Comparison of ENCODE assay signal across 9 cellular contexts in genomic region chr9:18473551-18474279, GRCh38. TPM values are rescaled to one million over a fixed set of nuclear protein-coding genes. Genes with fewer than 3 reads are reported as not detected.
DNase-seq lines count a peak whose midpoint lies in the region; ATAC-seq and TF ChIP-seq lines count a peak whose summit lies in the region.
"Had no signal": no experiment of that assay in that cellular context is flagged by ENCODE, and none has a peak within 500 bp of the region (broad histone marks: within the 10 kb centered on the region; RNA-seq: fewer than 3 reads in every experiment).

Gene ADAMTSL1, plus strand, starts transcription at chr9:18474153. Its CDS starts 80 bp downstream, at chr9:18474233.

- H3K27ac ChIP-seq in GM23248 = peak within 1 kb of the TSS; percentile 96
- H3K27ac ChIP-seq in SK-N-SH (ENCODE audit: low read depth in 2 of 2, low read length in 1 of 2) = peak within 1 kb of the TSS; percentile 82 to 91

- peaks cover 0 to 2% of the 10 kb centered on the region in 2 donors for H3K9me3 Mint-ChIP-seq in natural killer cell
- H3K9me3 Mint-ChIP-seq: activated naive CD8-positive, alpha-beta T cell treated with anti-CD3 and anti-CD28 coated beads, Interleukin-2, amount 10 ng/mL, durations not matched to agents 7 days and 5 days had no signal

- DNase-seq in GM23248 (peak; percentile 79), SK-N-SH (peak; percentile 61), left cardiac atrium (peak; percentile 62), pulmonary artery endothelial cell (ENCODE audit: low read depth, low spot score) (peak; percentile 80), RPMI8226 (no peak), natural killer cell (no peak)
- DNase-seq: activated naive CD8-positive, alpha-beta T cell treated with anti-CD3 and anti-CD28 coated beads, Interleukin-2, amount 10 ng/mL, durations not matched to agents 7 days and 5 days had no signal

- intact Hi-C loops in left cardiac atrium (cut with DNase I) = no loop called here
- intact Hi-C loops in natural killer cell (cut with micrococcal nuclease) = no loop called here

- TF ChIP-seq CTCF in SK-N-SH (IDR thresholded peaks at IDR 0.05) = no peak
- TF ChIP-seq CTCF in natural killer cell (IDR thresholded peaks at IDR 0.05) = no peak

- H3K9ac ChIP-seq in GM23248 = peak within 1 kb of the TSS; percentile 89
- H3K9ac ChIP-seq in SK-N-SH = peak within 1 kb of the TSS; percentile 82

- peaks cover 0 to 25% of the 10 kb centered on the region in 2 donors for H3K27me3 Mint-ChIP-seq in natural killer cell (ENCODE audit: low read depth in 2 of 2)

- TF ChIP-seq EP300 in SK-N-SH (IDR thresholded peaks at IDR 0.05; ENCODE audit: borderline replicate concordance in 1 of 2, low read depth in 1 of 2, low read length in 1 of 2) = peak; percentile 47 to 62; a peak in 3 of 4 replicates

- H3K4me1 ChIP-seq in GM23248 (ENCODE audit: insufficient read depth) (peaks cover 35% of the 10 kb centered on the region), SK-N-SH (ENCODE audit: control insufficient read depth in 1 of 2, insufficient read depth in 2 of 2, low read depth in 1 of 2, low read length in 1 of 2) (peaks cover 0 to under 1% of the 10 kb centered on the region in 2 experiments; a peak in 3 of 4 replicates)

- POLR2A ChIA-PET in SK-N-SH (lab: Yijun Ruan, JAX) = no interaction called here

- H4K20me1 ChIP-seq in GM23248 (ENCODE audit: insufficient read depth) (no peaks in the 10 kb centered on the region), SK-N-SH (ENCODE audit: insufficient read depth) (no peaks in the 10 kb centered on the region)

- H3K4me2 ChIP-seq in GM23248 (ENCODE audit: unreplicated experiment) (peak within 1 kb of the TSS; percentile 100), SK-N-SH (peak within 1 kb of the TSS; percentile 84)

- no peaks in the 10 kb centered on the region for H3K9me3 ChIP-seq in GM23248 (ENCODE audit: low read depth)
- no peaks in the 10 kb centered on the region for H3K9me3 ChIP-seq in SK-N-SH

- H3K27ac Mint-ChIP-seq in natural killer cell = no peak within 1 kb of the TSS
- H3K27ac Mint-ChIP-seq: activated naive CD8-positive, alpha-beta T cell treated with anti-CD3 and anti-CD28 coated beads, Interleukin-2, amount 10 ng/mL, durations not matched to agents 7 days and 5 days had no signal

- H2AFZ ChIP-seq in GM23248 (peak within 1 kb of the TSS; percentile 52), SK-N-SH (ENCODE audit: low read depth) (peak within 1 kb of the TSS; percentile 50)

- H3K27me3 ChIP-seq in GM23248 (replicated peaks; ENCODE audit: insufficient read depth) (no peaks in the 10 kb centered on the region), SK-N-SH (ENCODE audit: insufficient read depth) (no peaks in the 10 kb centered on the region)

- H3K4me1 Mint-ChIP-seq in natural killer cell = no peaks in the 10 kb centered on the region
- H3K4me1 Mint-ChIP-seq: activated naive CD8-positive, alpha-beta T cell treated with anti-CD3 and anti-CD28 coated beads, Interleukin-2, amount 10 ng/mL, durations not matched to agents 7 days and 5 days had no signal

- H3K9me2 ChIP-seq in GM23248 (ENCODE audit: insufficient read depth) (no peaks in the 10 kb centered on the region), SK-N-SH (no peaks in the 10 kb centered on the region)

- no peaks in the 10 kb centered on the region for H3K36me3 Mint-ChIP-seq in natural killer cell
- H3K36me3 Mint-ChIP-seq: activated naive CD8-positive, alpha-beta T cell treated with anti-CD3 and anti-CD28 coated beads, Interleukin-2, amount 10 ng/mL, durations not matched to agents 7 days and 5 days had no signal

- H3K36me3 ChIP-seq in GM23248 (ENCODE audit: low read depth) (no peaks in the 10 kb centered on the region), SK-N-SH (replicated peaks in 1 of 2; ENCODE audit: control insufficient read depth in 1 of 2, insufficient read depth in 2 of 2, low read length in 1 of 2) (peaks cover 0 to 13% of the 10 kb centered on the region in 2 experiments)

- peaks cover 62% of the 10 kb centered on the region for H3F3A ChIP-seq in GM23248 (ENCODE audit: insufficient read depth)
- H3F3A ChIP-seq in SK-N-SH (replicated peaks; ENCODE audit: insufficient read depth) = peaks cover 31% of the 10 kb centered on the region

- H3K79me2 ChIP-seq in GM23248 (ENCODE audit: insufficient read depth) (peaks cover 81% of the 10 kb centered on the region), SK-N-SH (ENCODE audit: insufficient read depth) (peaks cover 65% of the 10 kb centered on the region)

- in situ Hi-C loops in GM23248 (cut with MboI) = no loop called here

- WGBS in GM23248 (ENCODE audit: low coverage in 1 of 2, low lambda C conversion rate in 2 of 2, missing lambda C conversion rate in 2 of 2), 2 experiments = 1 to 5% methylated on average over 14 of the region's 14 CpGs
- WGBS in SK-N-SH (ENCODE audit: low lambda C conversion rate) = 7% methylated on average over 14 of the region's 14 CpGs

- peak; percentile 88 for ATAC-seq in left cardiac atrium
- no peak for ATAC-seq in GM19035 (IDR thresholded peaks at IDR 0.05; ENCODE audit: unreplicated experiment)
- ATAC-seq in GM18870 (IDR thresholded peaks at IDR 0.05; ENCODE audit: unreplicated experiment) = no peak
- no peak for ATAC-seq in natural killer cell

- no peak within 1 kb of the TSS for H3K4me3 Mint-ChIP-seq in natural killer cell
- H3K4me3 Mint-ChIP-seq: activated naive CD8-positive, alpha-beta T cell treated with anti-CD3 and anti-CD28 coated beads, Interleukin-2, amount 10 ng/mL, durations not matched to agents 7 days and 5 days had no signal

- peak; percentile 13; the same call in 1 of the 2 replicates for TF ChIP-seq RAD21 in SK-N-SH (IDR thresholded peaks at IDR 0.05; ENCODE audit: low read length)

- H3K4me3 ChIP-seq in GM23248 (peak within 1 kb of the TSS; percentile 87), SK-N-SH (ENCODE audit: low read depth in 2 of 2, low read length in 1 of 2) (peak within 1 kb of the TSS; percentile 34 to 81)

- CTCF ChIA-PET in SK-N-SH (lab: Yijun Ruan, JAX) = interaction anchor here (1.1 to 4.5 kb wide), 2 partner anchors 26 to 31 kb away, joined by 3 to 25 read pairs; no protein-coding TSS in a partner anchor

TF ChIP-seq in SK-N-SH, 30 proteins besides CTCF, POLR2A, EP300 and RAD21 (continues in another document):
- no peak for TF ChIP-seq GABPA (IDR thresholded peaks at IDR 0.05; ENCODE audit: low read depth)
- peak; percentile 83; the same call in 1 of the 2 replicates for TF ChIP-seq TAF1 (IDR thresholded peaks at IDR 0.05; ENCODE audit: borderline replicate concordance, low read depth, low read length)
- TF ChIP-seq IRF3 (IDR thresholded peaks at IDR 0.05; ENCODE audit: low read depth, low read length) = no peak
- no peak for TF ChIP-seq FOXJ3 (CRISPR knock-in tag; IDR thresholded peaks at IDR 0.05)
- TF ChIP-seq PBX3 (IDR thresholded peaks at IDR 0.05) = peak; percentile 86
- TF ChIP-seq MXI1 (IDR thresholded peaks at IDR 0.05; ENCODE audit: low read depth, low read length) = peak; percentile 63; the same call in 1 of the 2 replicates
- TF ChIP-seq REST (IDR thresholded peaks at IDR 0.05; ENCODE audit: low read depth, low read length) = peak; percentile 54; the same call in 1 of the 2 replicates
- TF ChIP-seq RFX5 (IDR thresholded peaks at IDR 0.05; ENCODE audit: low read length) = no peak

RNA-seq across cellular contexts. Expression of gene ADAMTSL1, which starts in this region (rescaled TPM):
- total RNA-seq in GM23248 (2014; rRNA removed; shearing (Covaris generic)) = 255 and 273 TPM in 2 replicates
- polyA plus RNA-seq in GM23248 (2016; fragmentation: Nextera tagmentation; extraction: Ambion mirVana) (77.0 and 77.5 TPM in 2 replicates), SK-N-SH (2012; rRNA removed) (114 and 163 TPM in 2 replicates)
- 59.3 and 94.0 TPM in 2 replicates for polyA plus RNA-seq in SK-N-SH (2012; cell fraction: cytosol; rRNA removed)
- polyA plus RNA-seq in SK-N-SH (2012; cell fraction: nucleus; rRNA removed) = 215 and 304 TPM in 2 replicates
- total RNA-seq in left cardiac atrium (1 to 10 TPM; 2.5 to 3.8 TPM), pulmonary artery endothelial cell (24.1 and 26.9 TPM in 2 replicates), natural killer cell (not detected)
- total RNA-seq: activated naive CD8-positive, alpha-beta T cell treated with anti-CD3 and anti-CD28 coated beads, Interleukin-2, amount 10 ng/mL, durations not matched to agents 7 days and 5 days had no signal

Comparison
In these comparisons a context has a peak if more than half of its experiments do, and no peak if none do; other contexts are left out.
1. DNase-seq: peak in GM23248 (single experiment), SK-N-SH (single experiment), left cardiac atrium (single experiment) and pulmonary artery endothelial cell (single experiment); none in RPMI8226 (single experiment) and natural killer cell (single experiment).
2. ATAC-seq: peak in left cardiac atrium (2 of 2); none in GM19035 (single experiment), GM18870 (single experiment) and natural killer cell (0 of 3).